Comparison of ENCODE assay signal across 8 cellular contexts in genomic region chr10:97292097-97292861, GRCh38. TPM values are rescaled to one million over a fixed set of nuclear protein-coding genes. Genes with fewer than 3 reads are reported as not detected.
A peak's percentile ranks its signal among the peaks of the same experiment; 100 is the strongest.
DNase-seq lines count a peak whose midpoint lies in the region; ATAC-seq and TF ChIP-seq lines count a peak whose summit lies in the region.

A gene with protein sequence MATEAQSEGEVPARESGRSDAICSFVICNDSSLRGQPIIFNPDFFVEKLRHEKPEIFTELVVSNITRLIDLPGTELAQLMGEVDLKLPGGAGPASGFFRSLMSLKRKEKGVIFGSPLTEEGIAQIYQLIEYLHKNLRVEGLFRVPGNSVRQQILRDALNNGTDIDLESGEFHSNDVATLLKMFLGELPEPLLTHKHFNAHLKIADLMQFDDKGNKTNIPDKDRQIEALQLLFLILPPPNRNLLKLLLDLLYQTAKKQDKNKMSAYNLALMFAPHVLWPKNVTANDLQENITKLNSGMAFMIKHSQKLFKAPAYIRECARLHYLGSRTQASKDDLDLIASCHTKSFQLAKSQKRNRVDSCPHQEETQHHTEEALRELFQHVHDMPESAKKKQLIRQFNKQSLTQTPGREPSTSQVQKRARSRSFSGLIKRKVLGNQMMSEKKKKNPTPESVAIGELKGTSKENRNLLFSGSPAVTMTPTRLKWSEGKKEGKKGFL (minus strand): TSS chr10:97292637. CDS start chr10:97292627, 10 bp downstream.

- POLR2A ChIA-PET in activated B cell treated with CpG ODN at 0.5 μM for 24 hours (lab: Charles Lee): interaction anchor here (1.1 to 1.6 kb wide), 2 partner anchors 42 to 109 kb away, joined by 3 to 4 read pairs; partner anchors contain the start of gene FRAT2

- H3K27me3 Mint-ChIP-seq in activated B cell treated with CpG ODN at 0.5 μM for 24 hours (peaks cover 1% of the 10 kb centered on the region), immature natural killer cell (ENCODE audit: low read depth in 3 of 3) (peaks cover 5 to 6% (median 6%) of the 10 kb centered on the region in 3 donors)

- intact Hi-C loops in activated B cell treated with CpG ODN at 0.5 μM for 24 hours (cut with micrococcal nuclease): loop anchor here (1.0 to 5.0 kb wide), 8 partner anchors 13 to 840 kb away; partner anchors contain the start of genes EXOSC1, FRAT1, FRAT2 and MMS19

- TF ChIP-seq CTCF in AG09319 (IDR thresholded peaks at IDR 0.05; ENCODE audit: low read depth, low read length): no peak; the same call in 1 of the 2 replicates
- TF ChIP-seq CTCF in activated B cell treated with CpG ODN at 0.5 μM for 24 hours (IDR thresholded peaks at IDR 0.05): no peak

- H3K36me3 Mint-ChIP-seq in activated B cell treated with CpG ODN at 0.5 μM for 24 hours (ENCODE audit: low read depth) (peaks cover 3% of the 10 kb centered on the region), immature natural killer cell (no peaks in the 10 kb centered on the region)

- H3K27ac Mint-ChIP-seq in activated B cell treated with CpG ODN at 0.5 μM for 24 hours: peak within 1 kb of the TSS; percentile 85
- peak within 1 kb of the TSS; percentile 84 to 96 (median 92) for H3K27ac Mint-ChIP-seq in immature natural killer cell

- peak; percentile 72 for TF ChIP-seq POLR2A in GM18951 (IDR thresholded peaks at IDR 0.05; ENCODE audit: extremely low read depth, insufficient read depth, insufficient read length)

- H3K9me3 Mint-ChIP-seq in activated B cell treated with CpG ODN at 0.5 μM for 24 hours: no peaks in the 10 kb centered on the region
- H3K9me3 Mint-ChIP-seq in immature natural killer cell: no peaks in the 10 kb centered on the region

- H3K4me3 Mint-ChIP-seq in activated B cell treated with CpG ODN at 0.5 μM for 24 hours (peak within 1 kb of the TSS; percentile 92), immature natural killer cell (peak within 1 kb of the TSS; percentile 89 to 95 (median 93))

- in situ Hi-C loops in GM18951 (cut with MboI; ENCODE audit: low sequenced_read_pairs, unreplicated experiment): no loop called here

- H3K4me1 Mint-ChIP-seq in activated B cell treated with CpG ODN at 0.5 μM for 24 hours: peaks cover 19% of the 10 kb centered on the region
- H3K4me1 Mint-ChIP-seq in immature natural killer cell: peaks cover 15 to 23% of the 10 kb centered on the region in 2 donors

- ATAC-seq in HG03196 (IDR thresholded peaks at IDR 0.05; ENCODE audit: unreplicated experiment): peak; percentile 93
- peak; percentile 98 for ATAC-seq in activated B cell treated with CpG ODN at 0.5 μM for 24 hours (ENCODE audit: low read depth)

- peak; percentile 94 for DNase-seq in AG09319 (ENCODE audit: extremely low read depth, low read depth)
- peak; percentile 96 for DNase-seq in NCI-H345 (lab: John Stamatoyannopoulos, UW)
- DNase-seq in activated B cell treated with CpG ODN at 0.5 μM for 24 hours: peak; percentile 73
- DNase-seq in central memory CD4-positive, alpha-beta T cell: peak; percentile 95
- peak; percentile 94 to 95 (median 95) for DNase-seq in immature natural killer cell
- peak; percentile 96 for DNase-seq in smooth muscle cell of the brain vasculature (ENCODE audit: low read depth, low spot score)

- CTCF ChIA-PET in activated B cell treated with CpG ODN at 0.5 μM for 24 hours (lab: Charles Lee): interaction anchor here (1.5 kb wide), 1 partner anchor 13 kb away, joined by 5 read pairs; no protein-coding TSS in a partner anchor

RNA-seq across cellular contexts. Expression of the gene that starts here (rescaled TPM):
- total RNA-seq in activated B cell treated with CpG ODN at 0.5 μM for 24 hours: 14.7 and 17.8 TPM in 2 replicates
- polyA plus RNA-seq in immature natural killer cell: 1 to 10 TPM; 4.9 to 8.2 (median 6.7) TPM

Comparison
In these comparisons a context has a peak if more than half of its experiments do, and no peak if none do; other contexts are left out.
1. Peak in every context shown above with its lines: DNase-seq and ATAC-seq.